ENCODE assay signal across 8 cellular contexts in genomic region chr4:183407128-183407585, GRCh38. TPM values are rescaled to one million over a fixed set of nuclear protein-coding genes. Genes with fewer than 3 reads are reported as not detected.
DNase-seq lines count a peak whose midpoint lies in the region; ATAC-seq and TF ChIP-seq lines count a peak whose summit lies in the region.

No MANE protein-coding gene starts in this region.

- H3K36me3 Mint-ChIP-seq in IgD-negative memory B cell = no peaks in the 10 kb centered on the region
- H3K36me3 Mint-ChIP-seq in activated T-cell treated with anti-CD3 and anti-CD28 coated beads, Interleukin-2, amount 50 U/mL, for 72 hours (ENCODE audit: insufficient read depth in 2 of 2) = no peaks in the 10 kb centered on the region
- no peaks in the 10 kb centered on the region for H3K36me3 Mint-ChIP-seq in naive thymus-derived CD4-positive, alpha-beta T cell

- H3F3A ChIP-seq in PC-9 (ENCODE audit: insufficient read depth, low read depth) = no peaks in the 10 kb centered on the region

- H3K9me3 Mint-ChIP-seq in IgD-negative memory B cell = no peaks in the 10 kb centered on the region
- H3K9me3 Mint-ChIP-seq in activated T-cell treated with anti-CD3 and anti-CD28 coated beads, Interleukin-2, amount 50 U/mL, for 72 hours = no peaks in the 10 kb centered on the region
- H3K9me3 Mint-ChIP-seq in naive thymus-derived CD4-positive, alpha-beta T cell = no peaks in the 10 kb centered on the region

- peaks cover 2% of the 10 kb centered on the region for H3K27me3 Mint-ChIP-seq in IgD-negative memory B cell
- no peaks in the 10 kb centered on the region for H3K27me3 Mint-ChIP-seq in activated T-cell treated with anti-CD3 and anti-CD28 coated beads, Interleukin-2, amount 50 U/mL, for 72 hours (ENCODE audit: low read depth)
- H3K27me3 Mint-ChIP-seq in naive thymus-derived CD4-positive, alpha-beta T cell = peaks cover 0 to 11% (median 0%) of the 10 kb centered on the region in 5 donors

- H3K4me2 ChIP-seq in PC-9 (peak overlapping the region; percentile 87), fibroblast of lung (ENCODE audit: extremely low read depth, insufficient read depth, low read length) (peak overlapping the region; percentile 67)

- H3K27ac Mint-ChIP-seq in IgD-negative memory B cell = peak overlapping the region in 2 of 3 donors; percentile 20 to 21
- H3K27ac Mint-ChIP-seq in activated T-cell treated with anti-CD3 and anti-CD28 coated beads, Interleukin-2, amount 50 U/mL, for 72 hours = peak overlapping the region; percentile 99
- H3K27ac Mint-ChIP-seq in naive thymus-derived CD4-positive, alpha-beta T cell = peak overlapping the region; percentile 80 to 95 (median 87)

- peaks cover 4% of the 10 kb centered on the region; the same call in 1 of the 2 replicates for H3K4me1 ChIP-seq in PC-9 (replicated peaks; ENCODE audit: insufficient read depth)
- no peaks in the 10 kb centered on the region for H3K4me1 ChIP-seq in fibroblast of lung (ENCODE audit: control insufficient read depth, extremely low read depth, insufficient read depth, low read length)
- H3K4me1 ChIP-seq in naive thymus-derived CD4-positive, alpha-beta T cell (ENCODE audit: control insufficient read depth in 2 of 2, insufficient read depth in 2 of 2, low read length in 2 of 2) = no peaks in the 10 kb centered on the region

- peak overlapping the region; percentile 81 for H2AFZ ChIP-seq in PC-9
- peak overlapping the region; percentile 46 for H2AFZ ChIP-seq in fibroblast of lung (ENCODE audit: low read length)

- ATAC-seq in GM21576 (IDR thresholded peaks at IDR 0.05; ENCODE audit: unreplicated experiment) = peak; percentile 92
- ATAC-seq in activated T-cell treated with anti-CD3 and anti-CD28 coated beads, Interleukin-2, amount 50 U/mL, for 72 hours (replicated peaks in 1 of 2) = peak; percentile 98 to 99
- ATAC-seq in naive thymus-derived CD4-positive, alpha-beta T cell = peak; percentile 99

- H3K9ac ChIP-seq in fibroblast of lung (ENCODE audit: insufficient read depth, low read length) = peak overlapping the region; percentile 65

- intact Hi-C loops in PC-9 (cut with micrococcal nuclease; ENCODE audit: unreplicated experiment) = loop anchor here (1.0 to 10.0 kb wide), 3 partner anchors 37 to 332 kb away; partner anchors contain the start of gene CDKN2AIP
- intact Hi-C loops in naive thymus-derived CD4-positive, alpha-beta T cell (cut with micrococcal nuclease) = loop anchor here (1.0 to 10.0 kb wide), 9 partner anchors 9 to 490 kb away; partner anchors contain the start of genes CDKN2AIP (in 2 of the 2) and DCTD (in 1 of the 2)

- BruUV-seq in PC-9 (replicated peaks; lab: Mats Ljungman, UMichigan) = no TSS peak

- H3K27me3 ChIP-seq in PC-9 (ENCODE audit: insufficient read depth, low read depth) = no peaks in the 10 kb centered on the region
- no peaks in the 10 kb centered on the region for H3K27me3 ChIP-seq in fibroblast of lung (ENCODE audit: control insufficient read depth, insufficient read depth, low read length)
- H3K27me3 ChIP-seq in naive thymus-derived CD4-positive, alpha-beta T cell (ENCODE audit: control insufficient read depth in 2 of 2, insufficient read depth in 2 of 2, low read length in 2 of 2) = no peaks in the 10 kb centered on the region

- peak; percentile 87 for DNase-seq in DMS53 (lab: John Stamatoyannopoulos, UW)
- DNase-seq in PC-9 = peak; percentile 40 to 85
- peak; percentile 93 to 96 for DNase-seq in activated T-cell treated with anti-CD3 and anti-CD28 coated beads, Interleukin-2, amount 50 U/mL, for 72 hours
- peak; percentile 64 to 67 for DNase-seq in fibroblast of lung (ENCODE audit: low read depth in 2 of 2)
- peak; percentile 83 to 96 (median 90) for DNase-seq in naive thymus-derived CD4-positive, alpha-beta T cell
- peak; percentile 77 to 91 (median 86) for DNase-seq in stimulated activated naive CD4-positive, alpha-beta T cell (lab: John Stamatoyannopoulos, UW)

- no peaks in the 10 kb centered on the region for H3K9me2 ChIP-seq in PC-9 (ENCODE audit: insufficient read depth)

- H4K20me1 ChIP-seq in PC-9 (ENCODE audit: insufficient read depth) = no peaks in the 10 kb centered on the region
- no peaks in the 10 kb centered on the region for H4K20me1 ChIP-seq in fibroblast of lung (ENCODE audit: control insufficient read depth, extremely low read depth, insufficient read depth, low read length)

- H3K36me3 ChIP-seq in PC-9 (ENCODE audit: low read depth) (no peaks in the 10 kb centered on the region), fibroblast of lung (ENCODE audit: control insufficient read depth, insufficient read depth, low read length) (no peaks in the 10 kb centered on the region)
- no peaks in the 10 kb centered on the region for H3K36me3 ChIP-seq in naive thymus-derived CD4-positive, alpha-beta T cell (ENCODE audit: control insufficient read depth in 2 of 3, insufficient read depth in 3 of 3, low read length in 3 of 3)

- TF ChIP-seq CTCF in PC-9 (conservative IDR thresholded peaks at IDR 0.05) (peak; percentile 87), fibroblast of lung (conservative IDR thresholded peaks at IDR 0.05 in 1 of 2, IDR thresholded peaks at IDR 0.05 in 1 of 2; ENCODE audit: low read depth in 1 of 2, low read length in 2 of 2) (peak; percentile 77)

- H3K4me3 Mint-ChIP-seq in IgD-negative memory B cell = peak overlapping the region; percentile 80 to 91 (median 86)
- peak overlapping the region; percentile 81 to 99 for H3K4me3 Mint-ChIP-seq in activated T-cell treated with anti-CD3 and anti-CD28 coated beads, Interleukin-2, amount 50 U/mL, for 72 hours
- peak overlapping the region; percentile 60 to 88 (median 85) for H3K4me3 Mint-ChIP-seq in naive thymus-derived CD4-positive, alpha-beta T cell

- POLR2A ChIA-PET in PC-9 (lab: Charles Lee; ENCODE audit: unreplicated experiment) = no interaction called here
- POLR2A ChIA-PET in naive thymus-derived CD4-positive, alpha-beta T cell (lab: Charles Lee) = interaction anchor here (1.1 to 3.1 kb wide), 3 partner anchors 21 to 37 kb away, joined by 4 to 31 read pairs (median 14); partner anchors contain the start of gene CDKN2AIP

- CTCF ChIA-PET in PC-9 (lab: Charles Lee) = interaction anchor here (0.5 to 1.0 kb wide), 3 partner anchors 32 to 489 kb away, joined by 3 to 5 read pairs (median 4); no protein-coding TSS in a partner anchor
- CTCF ChIA-PET in naive thymus-derived CD4-positive, alpha-beta T cell (lab: Charles Lee) = interaction anchor here (0.6 to 1.4 kb wide), 11 partner anchors 9 to 1112 kb away, joined by 3 to 13 read pairs (median 3); no protein-coding TSS in a partner anchor

- H3K4me3 ChIP-seq in PC-9 (peak overlapping the region; percentile 53), fibroblast of lung (replicated peaks in 1 of 4; ENCODE audit: control extremely low read depth in 1 of 4, insufficient read depth in 1 of 4, low read depth in 3 of 4, low read length in 4 of 4) (peak overlapping the region; percentile 51 to 88 (median 61))
- H3K4me3 ChIP-seq in naive thymus-derived CD4-positive, alpha-beta T cell (ENCODE audit: low read length) = peak overlapping the region; percentile 78

- no peaks in the 10 kb centered on the region for H3K79me2 ChIP-seq in PC-9 (ENCODE audit: low read depth)
- no peaks in the 10 kb centered on the region for H3K79me2 ChIP-seq in fibroblast of lung (ENCODE audit: control insufficient read depth, insufficient read depth, low read length)

- H3K27ac ChIP-seq in PC-9 (no peak overlapping the region), fibroblast of lung (ENCODE audit: insufficient read depth, low read length) (peak overlapping the region; percentile 34)
- H3K27ac ChIP-seq in naive thymus-derived CD4-positive, alpha-beta T cell (ENCODE audit: low read depth, low read length) = peak overlapping the region; percentile 72

- H3K9me3 ChIP-seq in PC-9 (ENCODE audit: insufficient read depth, low read depth) (no peaks in the 10 kb centered on the region), fibroblast of lung (ENCODE audit: control insufficient read depth, insufficient read depth, low read depth, low read length) (no peaks in the 10 kb centered on the region)
- no peaks in the 10 kb centered on the region for H3K9me3 ChIP-seq in naive thymus-derived CD4-positive, alpha-beta T cell (ENCODE audit: control insufficient read depth in 2 of 3, low read length in 3 of 3)

- H3K4me1 Mint-ChIP-seq in IgD-negative memory B cell = peaks cover 2 to 5% (median 3%) of the 10 kb centered on the region in 3 donors
- peaks cover 19% of the 10 kb centered on the region for H3K4me1 Mint-ChIP-seq in activated T-cell treated with anti-CD3 and anti-CD28 coated beads, Interleukin-2, amount 50 U/mL, for 72 hours (ENCODE audit: low read depth)
- H3K4me1 Mint-ChIP-seq in naive thymus-derived CD4-positive, alpha-beta T cell = peaks cover 5 to 30% (median 17%) of the 10 kb centered on the region in 7 donors

RNA-seq across cellular contexts. Expression of gene CDKN2AIP, which starts 37.3 kb away (rescaled TPM):
- polyA plus RNA-seq in IgD-negative memory B cell (38.8 TPM), fibroblast of lung (15.4 and 15.6 TPM in 2 replicates)
- total RNA-seq in PC-9 (2021) (7.7 and 8.7 TPM in 2 replicates), fibroblast of lung (19.0 and 20.5 TPM in 2 replicates)
- total RNA-seq in activated T-cell treated with anti-CD3 and anti-CD28 coated beads, Interleukin-2, amount 50 U/mL, for 72 hours = 10 to 100 TPM; 29.7 to 48.0 TPM
- 10.4 and 12.7 TPM in 2 replicates for polyA plus RNA-seq in fibroblast of lung (2012)
- polyA minus RNA-seq in fibroblast of lung (ENCODE audit: low replicate concordance) = 0.19 and 6.1 TPM in 2 replicates
- 10 to 100 TPM; 24.9 to 58.2 (median 44.4) TPM for total RNA-seq in naive thymus-derived CD4-positive, alpha-beta T cell
- 10 to 100 TPM; 38.7 to 55.5 TPM for polyA plus RNA-seq in naive thymus-derived CD4-positive, alpha-beta T cell

Comparison
In these comparisons a context has a peak if more than half of its experiments do, and no peak if none do; other contexts are left out.
1. H3K27ac Mint-ChIP-seq: peak in every context shown above with its lines; median percentile 99 in activated T-cell treated with anti-CD3 and anti-CD28 coated beads, Interleukin-2, amount 50 U/mL, for 72 hours; 87 in naive thymus-derived CD4-positive, alpha-beta T cell; 20 in IgD-negative memory B cell.